ENCODE assay signal across 7 cellular contexts in the genomic region with DNA sequence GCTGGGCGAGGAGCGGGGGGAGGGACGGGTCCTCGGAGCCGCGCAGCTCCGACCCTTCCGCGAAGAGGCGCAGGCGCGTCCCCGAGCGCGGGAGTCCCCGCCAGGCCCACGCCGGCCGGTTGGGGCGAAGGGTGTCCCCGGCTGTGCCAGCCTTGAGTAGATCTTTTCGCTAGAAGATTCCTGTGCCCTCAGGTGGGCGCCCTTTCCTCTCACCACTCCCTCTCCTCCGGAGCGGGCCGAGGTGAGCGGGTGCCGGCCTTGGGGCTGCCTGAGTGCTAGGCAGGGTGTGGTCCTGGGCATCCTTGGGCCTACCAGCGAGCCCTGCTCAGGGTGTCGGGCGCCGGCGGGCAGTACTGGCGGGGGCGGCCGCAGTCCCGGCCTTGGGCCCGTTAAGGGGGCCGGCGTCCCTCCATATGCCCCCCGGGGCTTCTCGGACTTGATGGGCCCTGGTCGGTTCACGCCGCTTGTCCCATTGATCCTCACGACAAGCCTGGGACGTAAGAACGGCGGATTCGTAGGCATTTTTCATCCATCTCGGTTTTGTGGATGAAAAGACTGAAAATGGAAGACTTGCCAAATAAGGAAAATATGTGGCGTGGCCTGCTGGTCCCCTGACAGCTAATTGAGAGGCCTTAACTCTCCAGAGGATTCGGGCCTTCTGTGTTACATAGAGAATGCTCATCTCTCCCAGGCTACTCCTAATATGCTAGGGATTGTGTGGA. TPM values are rescaled to one million over a fixed set of nuclear protein-coding genes. Genes with fewer than 3 reads are reported as not detected.
DNase-seq lines count a peak whose midpoint lies in the region; TF ChIP-seq lines count a peak whose summit lies in the region.

No MANE protein-coding gene starts in this region.

- peak; percentile 80 for DNase-seq in GM12865 (ENCODE audit: low read depth)
- DNase-seq in HEK293T (ENCODE audit: extremely low spot score) = peak; percentile 78
- peak; percentile 74 for DNase-seq in MG63
- DNase-seq in T-helper 22 cell (ENCODE audit: low read depth) = peak; percentile 33
- DNase-seq in astrocyte of the spinal cord (ENCODE audit: low read depth, low spot score) = peak; percentile 71
- no peak for DNase-seq in skeletal muscle cell (ENCODE audit: low read depth)

- in situ Hi-C loops in astrocyte of the spinal cord (cut with HindIII; ENCODE audit: low sequenced_read_pairs) = no loop called here

- H3K36me3 ChIP-seq in MG63 (peaks cover 51% of the 10 kb centered on the region), iPS-15b (ENCODE audit: control insufficient read depth, insufficient read depth, low read length) (peaks cover 7% of the 10 kb centered on the region)

- POLR2A ChIA-PET in HEK293T (lab: Yijun Ruan, JAX) = interaction anchor here (0.9 to 1.7 kb wide), 13 partner anchors 9 to 465 kb away, joined by 3 to 11 read pairs (median 4); no protein-coding TSS in a partner anchor

- TF ChIP-seq CTCF in GM12865 (IDR thresholded peaks at IDR 0.05; ENCODE audit: insufficient read depth, low read depth, low read length, missing control alignments) (no peak), astrocyte of the spinal cord (IDR thresholded peaks at IDR 0.05; ENCODE audit: low read depth, low read length) (no peak)

- H3K9me3 ChIP-seq in MG63 (no peaks in the 10 kb centered on the region), iPS-15b (ENCODE audit: control insufficient read depth, insufficient read depth, low read length) (no peaks in the 10 kb centered on the region)

- H3K27me3 ChIP-seq in MG63 (no peaks in the 10 kb centered on the region), iPS-15b (ENCODE audit: control insufficient read depth, insufficient read depth, low read length) (no peaks in the 10 kb centered on the region)

- peaks cover 3% of the 10 kb centered on the region for H3K4me1 ChIP-seq in iPS-15b (ENCODE audit: control insufficient read depth, insufficient read depth, low read length)

- CTCF ChIA-PET in HEK293T (lab: Yijun Ruan, JAX) = interaction anchor here (1.1 kb wide), 1 partner anchor 9 kb away, joined by 3 read pairs; no protein-coding TSS in a partner anchor

- peak overlapping the region; percentile 83 for H3K9ac ChIP-seq in iPS-15b (ENCODE audit: low read depth, low read length)

- peak overlapping the region; percentile 62 for H3K4me3 ChIP-seq in GM12865 (ENCODE audit: low read depth, low read length)
- peak overlapping the region; percentile 94 for H3K4me3 ChIP-seq in MG63
- H3K4me3 ChIP-seq in astrocyte of the spinal cord (ENCODE audit: low read depth, low read length) = peak overlapping the region; percentile 78
- H3K4me3 ChIP-seq in iPS-15b (ENCODE audit: low read depth, low read length) = peak overlapping the region; percentile 88
- peak overlapping the region; percentile 72 for H3K4me3 ChIP-seq in skeletal muscle cell (ENCODE audit: low read depth, low read length)

TF ChIP-seq in HEK293T, 16 proteins besides CTCF, POLR2A, EP300 and RAD21:
- peak; percentile 75 for TF ChIP-seq L3MBTL2 (conservative IDR thresholded peaks at IDR 0.05)
- TF ChIP-seq HDGF (IDR thresholded peaks at IDR 0.05; ENCODE audit: borderline replicate concordance) = 0 out of 2 replicates have a peak, but pooled peaks have one; percentile 54
- TF ChIP-seq NFRKB (IDR thresholded peaks at IDR 0.05) = no peak

RNA-seq across cellular contexts. Expression of a gene that starts 0.7 kb away (rescaled TPM):
- total RNA-seq in MG63 (2014; rRNA removed; shearing (Covaris generic); ENCODE audit: low replicate concordance) = 138 and 160 TPM in 2 replicates
